In genomic region chr19:6556043-6556449, GRCh38 we compare ENCODE assay signal across 1 cellular context.
TF ChIP-seq lines count a peak whose summit lies in the region.

No MANE protein-coding gene starts in this region.

TF ChIP-seq in HCT116, 20 proteins besides CTCF, POLR2A, EP300 and RAD21:
- TF ChIP-seq TCF7L2 (IDR thresholded peaks at IDR 0.05; ENCODE audit: borderline replicate concordance, extremely low read depth, insufficient read depth, insufficient read length) (no peak), SIN3A (IDR thresholded peaks at IDR 0.05; ENCODE audit: low read depth) (no peak), SP1 (IDR thresholded peaks at IDR 0.05; ENCODE audit: low read depth) (no peak)
- TF ChIP-seq, protein P1, sequence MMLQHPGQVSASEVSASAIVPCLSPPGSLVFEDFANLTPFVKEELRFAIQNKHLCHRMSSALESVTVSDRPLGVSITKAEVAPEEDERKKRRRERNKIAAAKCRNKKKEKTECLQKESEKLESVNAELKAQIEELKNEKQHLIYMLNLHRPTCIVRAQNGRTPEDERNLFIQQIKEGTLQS (IDR thresholded peaks at IDR 0.05): no peak
